23 cellular contexts compared by ENCODE assay signal in genomic region chr12:54292931-54293241, GRCh38. TPM values are rescaled to one million over a fixed set of nuclear protein-coding genes. Genes with fewer than 3 reads are reported as not detected.
"Had no signal": no experiment of that assay in that cellular context is flagged by ENCODE, and none has a peak within 500 bp of the region (broad histone marks: within the 10 kb centered on the region; RNA-seq: fewer than 3 reads in every experiment).

No MANE protein-coding gene starts in this region.

- H3K4me1 ChIP-seq: sigmoid colon, vagina had no signal

- H3K4me3 ChIP-seq: coronary artery, gastroesophageal sphincter, heart left ventricle, sigmoid colon, smooth muscle cell, testis, vagina had no signal

- H3K27me3 Mint-ChIP-seq: activated T-cell treated with anti-CD3 and anti-CD28 coated beads, Interleukin-2, amount 50 U/mL, for 24 hours; progenitor cell of endocrine pancreas had no signal

- H3K4me3 Mint-ChIP-seq: activated T-cell treated with anti-CD3 and anti-CD28 coated beads, Interleukin-2, amount 50 U/mL, for 24 hours; endodermal cell; nephron; stimulated activated memory B cell treated with anti-CD40 and anti-IgM and Interleukin-4, amounts not matched to agents 10 μg/mL and 1 μg/mL and 100 μg/mL, for 72 hours; WTC11 had no signal

- H3K27ac Mint-ChIP-seq: activated T-cell treated with anti-CD3 and anti-CD28 coated beads, Interleukin-2, amount 50 U/mL, for 24 hours; endodermal cell; nephron; progenitor cell of endocrine pancreas; stimulated activated memory B cell treated with anti-CD40 and anti-IgM and Interleukin-4, amounts not matched to agents 10 μg/mL and 1 μg/mL and 100 μg/mL, for 72 hours; WTC11 had no signal

- ATAC-seq: gastroesophageal sphincter; stimulated activated memory B cell treated with anti-CD40 and anti-IgM and Interleukin-4, amounts not matched to agents 10 μg/mL and 1 μg/mL and 100 μg/mL, for 72 hours; WTC11 had no signal

- H3K4me2 ChIP-seq: smooth muscle cell had no signal

- H3K9me3 Mint-ChIP-seq: activated T-cell treated with anti-CD3 and anti-CD28 coated beads, Interleukin-2, amount 50 U/mL, for 24 hours; endodermal cell; nephron; stimulated activated memory B cell treated with anti-CD40 and anti-IgM and Interleukin-4, amounts not matched to agents 10 μg/mL and 1 μg/mL and 100 μg/mL, for 72 hours; WTC11 had no signal

- H3K36me3 Mint-ChIP-seq: WTC11 had no signal

- DNase-seq: activated CD8-positive, alpha-beta memory T cell treated with anti-CD3 and anti-CD28 coated beads for 24 hours; activated CD8-positive, alpha-beta memory T cell treated with anti-CD3 and anti-CD28 coated beads, Interleukin-2, amount 50 U/mL, for 4 hours; activated naive CD4-positive, alpha-beta T cell treated with Interleukin-2 at 50 U/mL for 16 hours; activated T-cell treated with anti-CD3 and anti-CD28 coated beads, Interleukin-2, amount 50 U/mL, for 24 hours; amygdala; endodermal cell; retina; sigmoid colon; stimulated activated CD4-positive, alpha-beta T cell treated with anti-CD3 and anti-CD28 coated beads, Interleukin-15, amount 100 ng/mL, for 24 hours; trophoblast cell had no signal

- H3K27ac ChIP-seq: coronary artery, epithelial cell of prostate, gastroesophageal sphincter, sigmoid colon, vagina had no signal

- H3K27me3 ChIP-seq: heart left ventricle, sigmoid colon, testis, vagina had no signal

- H3K9me3 ChIP-seq: gastroesophageal sphincter, heart left ventricle, sigmoid colon, testis, vagina had no signal

- H3K4me1 Mint-ChIP-seq: nephron, WTC11 had no signal

RNA-seq across cellular contexts. Expression of gene NFE2, which starts 7.9 kb away (rescaled TPM):
- total RNA-seq: bronchial epithelial cell; T-helper 2 cell treated with Interferon-gamma antibody and Interleukin-4, amounts not matched to agents 100 ng/mL and 5 ng/mL, for 36 hours; vagina had no signal
